23 cellular contexts compared by ENCODE assay signal in the genomic region with DNA sequence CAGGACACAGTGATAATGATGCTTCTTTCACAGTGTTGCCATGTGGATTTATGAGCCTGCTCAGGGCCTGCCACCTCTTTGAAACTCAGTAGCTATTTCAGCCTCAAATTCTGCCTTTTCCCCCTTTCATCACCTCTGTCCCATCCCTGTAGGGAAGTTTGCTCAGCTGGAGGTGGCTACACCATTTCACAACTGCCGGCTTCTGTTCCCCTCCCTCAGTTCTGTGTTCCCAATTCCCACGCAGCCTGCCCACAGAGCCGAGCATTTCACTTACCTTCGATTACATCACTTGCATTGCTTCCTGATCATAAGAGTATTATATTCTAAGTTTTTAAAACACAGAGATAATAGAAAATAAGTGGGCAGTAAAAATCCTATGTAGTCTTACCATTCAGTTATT. TPM values are rescaled to one million over a fixed set of nuclear protein-coding genes. Genes with fewer than 3 reads are reported as not detected.
DNase-seq lines count a peak whose midpoint lies in the region; ATAC-seq and TF ChIP-seq lines count a peak whose summit lies in the region.
"Had no signal": no experiment of that assay in that cellular context is flagged by ENCODE, and none has a peak within 500 bp of the region (broad histone marks: within the 10 kb centered on the region; RNA-seq: fewer than 3 reads in every experiment).

No MANE protein-coding gene starts in this region.

- no peaks in the 10 kb centered on the region for H3K27me3 ChIP-seq in RWPE2 (ENCODE audit: insufficient read depth, poor library complexity, severe bottlenecking)
- H3K27me3 ChIP-seq in upper lobe of right lung, result no peaks in the 10 kb centered on the region
- H3K27me3 ChIP-seq: colonic mucosa had no signal

- peak; percentile 41 for DNase-seq in activated CD8-positive, alpha-beta memory T cell treated with anti-CD3 and anti-CD28 coated beads for 24 hours
- DNase-seq in activated CD8-positive, alpha-beta memory T cell treated with anti-CD3 and anti-CD28 coated beads, Interleukin-2, amount 10 ng/mL, durations not matched to agents 7 days and 5 days, result no peak
- no peak for DNase-seq in RWPE2 (ENCODE audit: low spot score)
- peak; percentile 17 for DNase-seq in fibroblast of pulmonary artery (ENCODE audit: low read depth)
- DNase-seq in upper lobe of right lung, result peak; percentile 72
- no peak for DNase-seq in DMS153 (lab: John Stamatoyannopoulos, UW)
- no peak for DNase-seq in NCI-H1436 (lab: John Stamatoyannopoulos, UW)
- DNase-seq: activated CD4-positive, alpha-beta T cell treated with anti-CD3 and anti-CD28 coated beads, Interleukin-2, amount 10 ng/mL, durations not matched to agents 7 days and 5 days; activated naive CD4-positive, alpha-beta T cell treated with Interleukin-2 at 50 U/mL for 16 hours; activated T-cell treated with anti-CD3 and anti-CD28 coated beads for 4 hours; CD4-positive, CD25-positive, alpha-beta regulatory T cell; colonic mucosa; DND-41; left cardiac atrium; NCI-H1092; NCI-H510A treated with DMSO at 0.1 percent for 48 hours; retina; stimulated activated naive B cell treated with anti-CD40 and anti-IgM and Interleukin-4, amounts not matched to agents 10 μg/mL and 1 μg/mL and 100 μg/mL, for 72 hours; trophoblast cell had no signal

- no peak for TF ChIP-seq CTCF in RWPE2 (IDR thresholded peaks at IDR 0.05; ENCODE audit: poor library complexity, severe bottlenecking)
- TF ChIP-seq CTCF in fibroblast of pulmonary artery (IDR thresholded peaks at IDR 0.05; ENCODE audit: low read length, missing control alignments), result no peak
- no peak for TF ChIP-seq CTCF in upper lobe of right lung (IDR thresholded peaks at IDR 0.05)

- no peak for ATAC-seq in activated CD8-positive, alpha-beta memory T cell treated with anti-CD3 and anti-CD28 coated beads, Interleukin-2, amount 10 ng/mL, durations not matched to agents 7 days and 5 days
- ATAC-seq in RWPE2 (ENCODE audit: low read depth) (no peak), upper lobe of right lung (peak; percentile 77), GM21528 (IDR thresholded peaks at IDR 0.05; ENCODE audit: low FRiP score, unreplicated experiment) (no peak)
- ATAC-seq: stimulated activated naive B cell treated with anti-CD40 and anti-IgM and Interleukin-4, amounts not matched to agents 10 μg/mL and 1 μg/mL and 100 μg/mL, for 72 hours had no signal

- H3K27me3 Mint-ChIP-seq in activated CD8-positive, alpha-beta memory T cell treated with anti-CD3 and anti-CD28 coated beads, Interleukin-2, amount 10 ng/mL, durations not matched to agents 7 days and 5 days, result peaks cover 17% of the 10 kb centered on the region

- CTCF ChIA-PET in activated CD8-positive, alpha-beta memory T cell treated with anti-CD3 and anti-CD28 coated beads, Interleukin-2, amount 10 ng/mL, durations not matched to agents 7 days and 5 days (lab: Charles Lee), result no interaction called here

- H3K27ac Mint-ChIP-seq in activated CD8-positive, alpha-beta memory T cell treated with anti-CD3 and anti-CD28 coated beads, Interleukin-2, amount 10 ng/mL, durations not matched to agents 7 days and 5 days, result no peak overlapping the region
- H3K27ac Mint-ChIP-seq: mesothelial cell of epicardium; stimulated activated naive B cell treated with anti-CD40 and anti-IgM and Interleukin-4, amounts not matched to agents 10 μg/mL and 1 μg/mL and 100 μg/mL, for 72 hours had no signal

- H3K9me3 ChIP-seq in RWPE2 (ENCODE audit: severe bottlenecking), result no peaks in the 10 kb centered on the region
- H3K9me3 ChIP-seq in upper lobe of right lung, result no peaks in the 10 kb centered on the region
- H3K9me3 ChIP-seq: colonic mucosa had no signal

- H3K4me3 Mint-ChIP-seq in activated CD8-positive, alpha-beta memory T cell treated with anti-CD3 and anti-CD28 coated beads, Interleukin-2, amount 10 ng/mL, durations not matched to agents 7 days and 5 days, result no peak overlapping the region
- H3K4me3 Mint-ChIP-seq: activated CD4-positive, alpha-beta T cell treated with anti-CD3 and anti-CD28 coated beads, Interleukin-2, amount 10 ng/mL, durations not matched to agents 7 days and 5 days; CD4-positive, CD25-positive, alpha-beta regulatory T cell; mesothelial cell of epicardium; neural crest cell; stimulated activated naive B cell treated with anti-CD40 and anti-IgM and Interleukin-4, amounts not matched to agents 10 μg/mL and 1 μg/mL and 100 μg/mL, for 72 hours had no signal

- peaks cover 18% of the 10 kb centered on the region for H3K4me1 ChIP-seq in RWPE2 (ENCODE audit: insufficient read depth, poor library complexity, severe bottlenecking)
- H3K4me1 ChIP-seq in upper lobe of right lung, result no peaks in the 10 kb centered on the region
- H3K4me1 ChIP-seq: colonic mucosa had no signal

- H3K4me3 ChIP-seq in RWPE2 (ENCODE audit: severe bottlenecking), result no peak overlapping the region
- no peak overlapping the region for H3K4me3 ChIP-seq in fibroblast of pulmonary artery (replicated peaks; ENCODE audit: low read depth, low read length)
- H3K4me3 ChIP-seq in upper lobe of right lung, result no peak overlapping the region
- H3K4me3 ChIP-seq: colonic mucosa had no signal

- no peaks in the 10 kb centered on the region for H3K4me1 Mint-ChIP-seq in activated CD8-positive, alpha-beta memory T cell treated with anti-CD3 and anti-CD28 coated beads, Interleukin-2, amount 10 ng/mL, durations not matched to agents 7 days and 5 days
- H3K4me1 Mint-ChIP-seq: activated CD4-positive, alpha-beta T cell treated with anti-CD3 and anti-CD28 coated beads, Interleukin-2, amount 10 ng/mL, durations not matched to agents 7 days and 5 days; CD4-positive, CD25-positive, alpha-beta regulatory T cell; stimulated activated naive B cell treated with anti-CD40 and anti-IgM and Interleukin-4, amounts not matched to agents 10 μg/mL and 1 μg/mL and 100 μg/mL, for 72 hours had no signal

- H3K36me3 ChIP-seq in RWPE2 (ENCODE audit: low read depth) (no peaks in the 10 kb centered on the region), upper lobe of right lung (no peaks in the 10 kb centered on the region)
- H3K36me3 ChIP-seq: colonic mucosa had no signal

- H3K27ac ChIP-seq in RWPE2 (ENCODE audit: poor library complexity, severe bottlenecking), result peak overlapping the region; percentile 43
- no peak overlapping the region for H3K27ac ChIP-seq in upper lobe of right lung
- H3K27ac ChIP-seq: colonic mucosa had no signal

- intact Hi-C loops in upper lobe of right lung (cut with DNase I), result no loop called here

- H3K36me3 Mint-ChIP-seq in activated CD8-positive, alpha-beta memory T cell treated with anti-CD3 and anti-CD28 coated beads, Interleukin-2, amount 10 ng/mL, durations not matched to agents 7 days and 5 days, result no peaks in the 10 kb centered on the region
- H3K36me3 Mint-ChIP-seq: CD4-positive, CD25-positive, alpha-beta regulatory T cell; mesothelial cell of epicardium; stimulated activated naive B cell treated with anti-CD40 and anti-IgM and Interleukin-4, amounts not matched to agents 10 μg/mL and 1 μg/mL and 100 μg/mL, for 72 hours had no signal

- no peaks in the 10 kb centered on the region for H3K9me3 Mint-ChIP-seq in activated CD8-positive, alpha-beta memory T cell treated with anti-CD3 and anti-CD28 coated beads, Interleukin-2, amount 10 ng/mL, durations not matched to agents 7 days and 5 days (ENCODE audit: low read depth)
- H3K9me3 Mint-ChIP-seq: activated CD4-positive, alpha-beta T cell treated with anti-CD3 and anti-CD28 coated beads, Interleukin-2, amount 10 ng/mL, durations not matched to agents 7 days and 5 days; mesothelial cell of epicardium; neural crest cell; stimulated activated naive B cell treated with anti-CD40 and anti-IgM and Interleukin-4, amounts not matched to agents 10 μg/mL and 1 μg/mL and 100 μg/mL, for 72 hours had no signal

RNA-seq across cellular contexts. Expression of a gene that starts 33.3 kb away (rescaled TPM):
- not detected for total RNA-seq in activated CD8-positive, alpha-beta memory T cell treated with anti-CD3 and anti-CD28 coated beads, Interleukin-2, amount 10 ng/mL, durations not matched to agents 7 days and 5 days
- total RNA-seq in upper lobe of right lung, result 12.9 TPM
- total RNA-seq: activated CD4-positive, alpha-beta T cell treated with anti-CD3 and anti-CD28 coated beads, Interleukin-2, amount 10 ng/mL, durations not matched to agents 7 days and 5 days; CD4-positive, CD25-positive, alpha-beta regulatory T cell; OCI-LY7 had no signal

Comparison
In these comparisons a context has a peak if more than half of its experiments do, and no peak if none do; other contexts are left out.
1. DNase-seq: peak in activated CD8-positive, alpha-beta memory T cell treated with anti-CD3 and anti-CD28 coated beads for 24 hours (single experiment), fibroblast of pulmonary artery (single experiment) and upper lobe of right lung (single experiment); none in activated CD8-positive, alpha-beta memory T cell treated with anti-CD3 and anti-CD28 coated beads, Interleukin-2, amount 10 ng/mL, durations not matched to agents 7 days and 5 days (single experiment), RWPE2 (single experiment), DMS153 (single experiment) and NCI-H1436 (single experiment).
2. RNA of a gene that starts 33.3 kb away (total RNA-seq): 12.9 TPM in upper lobe of right lung (single experiment); not detected in activated CD8-positive, alpha-beta memory T cell treated with anti-CD3 and anti-CD28 coated beads, Interleukin-2, amount 10 ng/mL, durations not matched to agents 7 days and 5 days; every median in the first group is over 10 times any median in the second.